Comparison of ENCODE assay signal across 11 cellular contexts in the genomic region with DNA sequence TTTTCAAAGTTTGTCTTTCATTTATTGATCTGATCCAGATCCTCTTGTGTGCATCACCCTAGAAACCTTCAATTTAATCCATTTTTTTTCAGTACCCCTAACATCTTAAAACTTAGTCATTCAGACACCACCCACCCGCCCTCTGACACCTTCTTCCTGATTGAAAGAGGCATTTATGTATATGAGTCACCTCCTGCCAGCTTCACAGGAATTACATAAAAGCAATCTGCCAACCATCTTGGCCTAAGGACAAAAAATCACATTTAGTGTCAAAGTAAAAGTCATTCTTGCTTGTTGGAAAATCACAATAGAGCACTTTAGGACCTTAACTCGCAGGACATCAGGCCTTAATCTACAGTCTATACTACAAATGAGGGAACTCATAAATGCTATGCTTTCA. TPM values are rescaled to one million over a fixed set of nuclear protein-coding genes. Genes with fewer than 3 reads are reported as not detected.
DNase-seq lines count a peak whose midpoint lies in the region; ATAC-seq, FAIRE-seq and TF ChIP-seq lines count a peak whose summit lies in the region.
"Had no signal": no experiment of that assay in that cellular context is flagged by ENCODE, and none has a peak within 500 bp of the region (broad histone marks: within the 10 kb centered on the region; RNA-seq: fewer than 3 reads in every experiment).

No MANE protein-coding gene starts in this region.

- no peaks in the 10 kb centered on the region for H3K36me3 ChIP-seq in A673 (ENCODE audit: insufficient read depth, low read length, poor library complexity, severe bottlenecking)
- H3K36me3 ChIP-seq in SK-N-SH (replicated peaks in 1 of 2; ENCODE audit: control insufficient read depth in 1 of 2, insufficient read depth in 2 of 2, low read length in 1 of 2) = no peaks in the 10 kb centered on the region
- no peaks in the 10 kb centered on the region for H3K36me3 ChIP-seq in BE2C
- H3K36me3 ChIP-seq: prostate gland had no signal

- no peaks in the 10 kb centered on the region for H3K9me3 ChIP-seq in A673 (ENCODE audit: low read depth, low read length, poor library complexity, severe bottlenecking)
- no peaks in the 10 kb centered on the region for H3K9me3 ChIP-seq in SK-N-SH
- H3K9me3 ChIP-seq in BE2C = no peaks in the 10 kb centered on the region
- H3K9me3 ChIP-seq: prostate gland had no signal

- no peak for FAIRE-seq in GM12892 (lab: Jason Lieb, UNC)
- FAIRE-seq: GM19239 had no signal

- no peaks in the 10 kb centered on the region for H3K9me2 ChIP-seq in SK-N-SH

- no peak overlapping the region for H3K9ac ChIP-seq in SK-N-SH

- TF ChIP-seq EP300 in SK-N-SH (IDR thresholded peaks at IDR 0.05; ENCODE audit: borderline replicate concordance in 1 of 2, low read depth in 1 of 2, low read length in 1 of 2) = peak; percentile 43 to 91; a peak in 3 of 4 replicates

- peak overlapping the region; percentile 56; the same call in 1 of the 2 replicates for H2AFZ ChIP-seq in SK-N-SH (ENCODE audit: low read depth)

- H3K4me1 ChIP-seq in A673 (ENCODE audit: insufficient read depth, low read length, poor library complexity, severe bottlenecking) = peaks cover 32% of the 10 kb centered on the region
- peaks cover 0 to 16% of the 10 kb centered on the region in 2 experiments; a peak in 2 of 4 replicates for H3K4me1 ChIP-seq in SK-N-SH (ENCODE audit: control insufficient read depth in 1 of 2, insufficient read depth in 2 of 2, low read depth in 1 of 2, low read length in 1 of 2)
- no peaks in the 10 kb centered on the region for H3K4me1 ChIP-seq in BE2C
- H3K4me1 ChIP-seq: prostate gland had no signal

- H3K27me3 ChIP-seq in A673 (replicated peaks; ENCODE audit: insufficient read depth, low read depth, low read length, poor library complexity) = peaks cover 3% of the 10 kb centered on the region
- H3K27me3 ChIP-seq in SK-N-SH (ENCODE audit: insufficient read depth) = no peaks in the 10 kb centered on the region
- H3K27me3 ChIP-seq in BE2C = no peaks in the 10 kb centered on the region

- DNase-seq in A673 (ENCODE audit: low spot score) (peak; percentile 89), GM04504 (ENCODE audit: low read depth) (peak; percentile 5), SK-N-SH (no peak), foreskin melanocyte (peak; percentile 47), NCI-H2029 (lab: John Stamatoyannopoulos, UW) (no peak), BE2C (no peak), GM12892 (ENCODE audit: insufficient read length) (no peak)
- DNase-seq: NCI-H146 had no signal

- no peak for TF ChIP-seq RAD21 in SK-N-SH (IDR thresholded peaks at IDR 0.05; ENCODE audit: low read length)

- BruUV-seq in A673 (replicated peaks; lab: Mats Ljungman, UMichigan) = no TSS peak

- WGBS in SK-N-SH (ENCODE audit: low lambda C conversion rate) = 10% methylated on average over 2 of the region's 2 CpGs

- H4K20me1 ChIP-seq in SK-N-SH (ENCODE audit: insufficient read depth) = no peaks in the 10 kb centered on the region

- no peak for ATAC-seq in GM18858 (IDR thresholded peaks at IDR 0.05; ENCODE audit: unreplicated experiment)

- H3K27ac ChIP-seq in A673 (ENCODE audit: low read depth, low read length, poor library complexity, severe bottlenecking) (no peak overlapping the region), SK-N-SH (ENCODE audit: low read depth in 2 of 2, low read length in 1 of 2) (peak overlapping the region; percentile 72 to 78; a peak in 3 of 4 replicates)
- H3K27ac ChIP-seq: prostate gland had no signal

- peaks cover 13% of the 10 kb centered on the region for H3F3A ChIP-seq in SK-N-SH (replicated peaks; ENCODE audit: insufficient read depth)

- intact Hi-C loops in A673 (cut with micrococcal nuclease; ENCODE audit: unreplicated experiment) = no loop called here

- no peak for TF ChIP-seq POLR2A in GM12892 (IDR thresholded peaks at IDR 0.05; ENCODE audit: low read depth, low read length)

- peak overlapping the region; percentile 1; the same call in 1 of the 2 replicates for H3K4me2 ChIP-seq in SK-N-SH

- TF ChIP-seq CTCF in A673 (conservative IDR thresholded peaks at IDR 0.05; ENCODE audit: low read depth, low read length) (no peak), SK-N-SH (IDR thresholded peaks at IDR 0.05) (no peak), BE2C (IDR thresholded peaks at IDR 0.05; ENCODE audit: low read depth, low read length) (no peak)

- POLR2A ChIA-PET in A673 (lab: Charles Lee; ENCODE audit: low non-redundant PET) (interaction anchor here (0.6 kb wide), 1 partner anchor 327 kb away, joined by 8 read pairs; no protein-coding TSS in a partner anchor), SK-N-SH (lab: Yijun Ruan, JAX) (no interaction called here)

- no peaks in the 10 kb centered on the region for H3K79me2 ChIP-seq in SK-N-SH (ENCODE audit: insufficient read depth)

- H3K4me3 ChIP-seq in A673 (ENCODE audit: low read depth, low read length, poor library complexity, severe bottlenecking) (no peak overlapping the region), SK-N-SH (ENCODE audit: low read depth in 2 of 2, low read length in 1 of 2) (peak overlapping the region in 1 of 2 experiments; percentile 7; a peak in 1 of 4 replicates), BE2C (ENCODE audit: low read depth, low read length) (no peak overlapping the region)
- H3K4me3 ChIP-seq: prostate gland had no signal

- CTCF ChIA-PET in A673 (lab: Charles Lee) = no interaction called here
- CTCF ChIA-PET in SK-N-SH (lab: Yijun Ruan, JAX) = no interaction called here

TF ChIP-seq in SK-N-SH, 30 proteins besides CTCF, POLR2A, EP300 and RAD21:
- TF ChIP-seq RXRA (IDR thresholded peaks at IDR 0.05; ENCODE audit: borderline replicate concordance, low read depth) (peak; percentile 40; the same call in 1 of the 2 replicates), TAF1 (IDR thresholded peaks at IDR 0.05; ENCODE audit: borderline replicate concordance, low read depth, low read length) (no peak), RFX5 (IDR thresholded peaks at IDR 0.05; ENCODE audit: low read length) (no peak), TCF12 (IDR thresholded peaks at IDR 0.05) (peak; percentile 95), SMC3 (IDR thresholded peaks at IDR 0.05; ENCODE audit: low read depth, low read length) (no peak), TEAD4 (IDR thresholded peaks at IDR 0.05; ENCODE audit: borderline replicate concordance, insufficient read depth) (peak; percentile 71), ELF1 (IDR thresholded peaks at IDR 0.05) (no peak), EZH2phosphoT487 (IDR thresholded peaks at IDR 0.05; ENCODE audit: borderline replicate concordance, low read depth) (no peak), YY1 (IDR thresholded peaks at IDR 0.05; ENCODE audit: low read depth) (no peak; the same call in 1 of the 2 replicates), NFIC (IDR thresholded peaks at IDR 0.05; ENCODE audit: borderline replicate concordance) (peak; percentile 87), JUND (IDR thresholded peaks at IDR 0.05) (peak; percentile 94), POLR2AphosphoS5 (IDR thresholded peaks at IDR 0.05; ENCODE audit: low read depth, low read length) (peak; percentile 75), FOSL2 (IDR thresholded peaks at IDR 0.05; ENCODE audit: borderline replicate concordance, low read depth) (peak; percentile 93), CHD2 (IDR thresholded peaks at IDR 0.05; ENCODE audit: low read length, partially characterized antibody) (no peak), SIN3A (IDR thresholded peaks at IDR 0.05; ENCODE audit: borderline replicate concordance, low read depth, low read length) (peak; percentile 70; the same call in 1 of the 2 replicates), MEF2A (IDR thresholded peaks at IDR 0.05; ENCODE audit: borderline replicate concordance, low read depth) (no peak), RCOR1 (IDR thresholded peaks at IDR 0.05; ENCODE audit: low read length) (no peak), FOXM1 (IDR thresholded peaks at IDR 0.05; ENCODE audit: low read depth) (peak; percentile 71), GABPA (IDR thresholded peaks at IDR 0.05; ENCODE audit: low read depth) (0 out of 2 replicates have a peak, but pooled peaks have one; percentile 12), FOXJ3 (CRISPR knock-in tag; IDR thresholded peaks at IDR 0.05) (no peak)
- TF ChIP-seq, protein P1, sequence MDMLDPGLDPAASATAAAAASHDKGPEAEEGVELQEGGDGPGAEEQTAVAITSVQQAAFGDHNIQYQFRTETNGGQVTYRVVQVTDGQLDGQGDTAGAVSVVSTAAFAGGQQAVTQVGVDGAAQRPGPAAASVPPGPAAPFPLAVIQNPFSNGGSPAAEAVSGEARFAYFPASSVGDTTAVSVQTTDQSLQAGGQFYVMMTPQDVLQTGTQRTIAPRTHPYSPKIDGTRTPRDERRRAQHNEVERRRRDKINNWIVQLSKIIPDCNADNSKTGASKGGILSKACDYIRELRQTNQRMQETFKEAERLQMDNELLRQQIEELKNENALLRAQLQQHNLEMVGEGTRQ (IDR thresholded peaks at IDR 0.05; ENCODE audit: borderline replicate concordance, low read depth, low read length) = no peak
- TF ChIP-seq, protein P2, sequence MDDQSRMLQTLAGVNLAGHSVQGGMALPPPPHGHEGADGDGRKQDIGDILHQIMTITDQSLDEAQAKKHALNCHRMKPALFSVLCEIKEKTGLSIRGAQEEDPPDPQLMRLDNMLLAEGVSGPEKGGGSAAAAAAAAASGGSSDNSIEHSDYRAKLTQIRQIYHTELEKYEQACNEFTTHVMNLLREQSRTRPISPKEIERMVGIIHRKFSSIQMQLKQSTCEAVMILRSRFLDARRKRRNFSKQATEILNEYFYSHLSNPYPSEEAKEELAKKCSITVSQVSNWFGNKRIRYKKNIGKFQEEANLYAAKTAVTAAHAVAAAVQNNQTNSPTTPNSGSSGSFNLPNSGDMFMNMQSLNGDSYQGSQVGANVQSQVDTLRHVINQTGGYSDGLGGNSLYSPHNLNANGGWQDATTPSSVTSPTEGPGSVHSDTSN (IDR thresholded peaks at IDR 0.05) = peak; percentile 97

RNA-seq across cellular contexts. Expression of a gene that starts 52.0 kb away (rescaled TPM):
- total RNA-seq in A673 (2021) = 2.6 and 3.0 TPM in 2 replicates
- polyA plus RNA-seq in SK-N-SH (2012; rRNA removed) = 1.2 and 1.4 TPM in 2 replicates
- 1.3 and 1.7 TPM in 2 replicates for polyA plus RNA-seq in SK-N-SH (2012; cell fraction: cytosol; rRNA removed)
- polyA plus RNA-seq in SK-N-SH (2012; cell fraction: nucleus; rRNA removed) = 0.86 and 1.5 TPM in 2 replicates
- 0.34 TPM for polyA plus RNA-seq in BE2C (2012; ENCODE audit: insufficient read depth, insufficient read length, low read depth)
- not detected for polyA plus RNA-seq in GM12892 (2012; ENCODE audit: missing spikeins)

Comparison
In these comparisons a context has a peak if more than half of its experiments do, and no peak if none do; other contexts are left out.
1. DNase-seq: peak in A673 (single experiment), GM04504 (single experiment) and foreskin melanocyte (single experiment); none in SK-N-SH (single experiment), NCI-H2029 (single experiment), BE2C (single experiment) and GM12892 (single experiment).